Comparison of ENCODE assay signal across 10 cellular contexts in genomic region chr7:45922810-45923209, GRCh38. TPM values are rescaled to one million over a fixed set of nuclear protein-coding genes. Genes with fewer than 3 reads are reported as not detected.
DNase-seq lines count a peak whose midpoint lies in the region; ATAC-seq and TF ChIP-seq lines count a peak whose summit lies in the region.
"Had no signal": no experiment of that assay in that cellular context is flagged by ENCODE, and none has a peak within 500 bp of the region (broad histone marks: within the 10 kb centered on the region; RNA-seq: fewer than 3 reads in every experiment).

No MANE protein-coding gene starts in this region.

- POLR2A ChIA-PET in activated CD8-positive, alpha-beta T cell treated with anti-CD3 and anti-CD28 coated beads, Interleukin-2, amount 10 ng/mL, durations not matched to agents 7 days and 5 days (lab: Charles Lee), result interaction anchor here (0.8 kb wide), 1 partner anchor 12 kb away, joined by 3 read pairs; no protein-coding TSS in a partner anchor

- H3K27me3 ChIP-seq in hepatocyte (peaks cover 26% of the 10 kb centered on the region), subcutaneous abdominal adipose tissue (ENCODE audit: control insufficient read depth in 5 of 5, insufficient read depth in 4 of 5, low read length in 5 of 5) (peaks cover 0 to 18% (median 14%) of the 10 kb centered on the region in 5 donors)

- H3K79me2 ChIP-seq in hepatocyte, result peaks cover 24% of the 10 kb centered on the region

- intact Hi-C loops in activated CD4-positive, alpha-beta T cell treated with anti-CD3 and anti-CD28 coated beads, Interleukin-2, amount 10 ng/mL, durations not matched to agents 24 days and 14 days (cut with micrococcal nuclease), result loop anchor here (10.0 kb wide), 1 partner anchor 1332 kb away; no protein-coding TSS in a partner anchor
- intact Hi-C loops in posterior cingulate gyrus (cut with DNase I), result loop anchor here (2.0 kb wide), 2 partner anchors 430 to 1332 kb away; no protein-coding TSS in a partner anchor

- H3K9me2 ChIP-seq in hepatocyte (replicated peaks; ENCODE audit: insufficient read depth), result no peaks in the 10 kb centered on the region

- no peak overlapping the region for H3K27ac Mint-ChIP-seq in activated CD4-positive, alpha-beta T cell treated with anti-CD3 and anti-CD28 coated beads, Interleukin-2, amount 10 ng/mL, durations not matched to agents 24 days and 14 days
- peak overlapping the region; percentile 51 for H3K27ac Mint-ChIP-seq in activated CD8-positive, alpha-beta T cell treated with anti-CD3 and anti-CD28 coated beads, Interleukin-2, amount 10 ng/mL, durations not matched to agents 7 days and 5 days

- TF ChIP-seq CTCF in hepatocyte (IDR thresholded peaks at IDR 0.05; ENCODE audit: poor library complexity), result no peak

- no peaks in the 10 kb centered on the region for H3K36me3 ChIP-seq in hepatocyte (replicated peaks; ENCODE audit: insufficient read depth, low read depth)
- H3K36me3 ChIP-seq in subcutaneous abdominal adipose tissue (ENCODE audit: control insufficient read depth in 5 of 5, insufficient read depth in 5 of 5, low read length in 5 of 5), result no peaks in the 10 kb centered on the region

- no peaks in the 10 kb centered on the region for H3K9me3 ChIP-seq in hepatocyte (ENCODE audit: low read depth)
- H3K9me3 ChIP-seq in subcutaneous abdominal adipose tissue (ENCODE audit: control insufficient read depth in 5 of 5, low read length in 5 of 5), result peaks cover 0 to 2% (median 0%) of the 10 kb centered on the region in 5 donors

- H3K4me2 ChIP-seq in hepatocyte, result peak overlapping the region; percentile 89

- H3K4me3 ChIP-seq in hepatocyte, result peak overlapping the region; percentile 6
- H3K4me3 ChIP-seq in subcutaneous abdominal adipose tissue (ENCODE audit: low read depth in 1 of 5, low read length in 5 of 5), result peak overlapping the region in 4 of 5 donors; percentile 64 to 75 (median 69)

- H3K9me3 Mint-ChIP-seq in activated CD4-positive, alpha-beta T cell treated with anti-CD3 and anti-CD28 coated beads, Interleukin-2, amount 10 ng/mL, durations not matched to agents 24 days and 14 days, result no peaks in the 10 kb centered on the region
- H3K9me3 Mint-ChIP-seq in activated CD8-positive, alpha-beta T cell treated with anti-CD3 and anti-CD28 coated beads, Interleukin-2, amount 10 ng/mL, durations not matched to agents 7 days and 5 days (ENCODE audit: insufficient read depth), result no peaks in the 10 kb centered on the region

- H4K20me1 ChIP-seq in hepatocyte (ENCODE audit: insufficient read depth, poor library complexity, severe bottlenecking), result peaks cover 11% of the 10 kb centered on the region

- peak overlapping the region; percentile 33 for H3K4me3 Mint-ChIP-seq in activated CD4-positive, alpha-beta T cell treated with anti-CD3 and anti-CD28 coated beads, Interleukin-2, amount 10 ng/mL, durations not matched to agents 24 days and 14 days
- peak overlapping the region; percentile 49 for H3K4me3 Mint-ChIP-seq in activated CD8-positive, alpha-beta T cell treated with anti-CD3 and anti-CD28 coated beads, Interleukin-2, amount 10 ng/mL, durations not matched to agents 7 days and 5 days

- H3K4me1 ChIP-seq in hepatocyte (ENCODE audit: insufficient read depth), result peaks cover 15% of the 10 kb centered on the region
- peaks cover 2 to 58% (median 50%) of the 10 kb centered on the region in 5 donors for H3K4me1 ChIP-seq in subcutaneous abdominal adipose tissue (ENCODE audit: control insufficient read depth in 5 of 5, insufficient read depth in 5 of 5, low read length in 5 of 5)

- ATAC-seq in activated CD8-positive, alpha-beta T cell treated with anti-CD3 and anti-CD28 coated beads, Interleukin-2, amount 10 ng/mL, durations not matched to agents 7 days and 5 days, result peak; percentile 59
- no peak for ATAC-seq in HG03520 (IDR thresholded peaks at IDR 0.05; ENCODE audit: unreplicated experiment)

- H3K27ac ChIP-seq in hepatocyte, result peak overlapping the region; percentile 31
- no peak overlapping the region for H3K27ac ChIP-seq in subcutaneous abdominal adipose tissue (ENCODE audit: low read depth, low read length)
- H3K27ac ChIP-seq: HL-60 had no signal

- DNase-seq in activated CD4-positive, alpha-beta T cell treated with anti-CD3 and anti-CD28 coated beads, Interleukin-2, amount 10 ng/mL, durations not matched to agents 24 days and 14 days, result peak; percentile 72
- DNase-seq in activated CD4-positive, alpha-beta T cell treated with anti-CD3 and anti-CD28 coated beads, Interleukin-2, amount 50 U/mL, for 1 hour, result no peak
- DNase-seq in activated CD8-positive, alpha-beta T cell treated with anti-CD3 and anti-CD28 coated beads, Interleukin-2, amount 10 ng/mL, durations not matched to agents 7 days and 5 days, result peak; percentile 54
- DNase-seq in hepatocyte (ENCODE audit: low spot score) (no peak), NOMO-1 treated with DMSO at 0.1 percent for 48 hours (lab: John Stamatoyannopoulos, UW; ENCODE audit: unreplicated experiment) (no peak), posterior cingulate gyrus (no peak)

- H3K27me3 Mint-ChIP-seq in activated CD4-positive, alpha-beta T cell treated with anti-CD3 and anti-CD28 coated beads, Interleukin-2, amount 10 ng/mL, durations not matched to agents 24 days and 14 days, result peaks cover 59% of the 10 kb centered on the region
- H3K27me3 Mint-ChIP-seq in activated CD8-positive, alpha-beta T cell treated with anti-CD3 and anti-CD28 coated beads, Interleukin-2, amount 10 ng/mL, durations not matched to agents 7 days and 5 days (ENCODE audit: low read depth), result peaks cover 53% of the 10 kb centered on the region

- H3K4me1 Mint-ChIP-seq in activated CD4-positive, alpha-beta T cell treated with anti-CD3 and anti-CD28 coated beads, Interleukin-2, amount 10 ng/mL, durations not matched to agents 24 days and 14 days, result peaks cover 20% of the 10 kb centered on the region
- peaks cover 35% of the 10 kb centered on the region for H3K4me1 Mint-ChIP-seq in activated CD8-positive, alpha-beta T cell treated with anti-CD3 and anti-CD28 coated beads, Interleukin-2, amount 10 ng/mL, durations not matched to agents 7 days and 5 days (ENCODE audit: low read depth)

- CTCF ChIA-PET in activated CD8-positive, alpha-beta T cell treated with anti-CD3 and anti-CD28 coated beads, Interleukin-2, amount 10 ng/mL, durations not matched to agents 7 days and 5 days (lab: Charles Lee), result interaction anchor here (0.7 to 3.1 kb wide), 17 partner anchors 10 to 1170 kb away, joined by 3 to 22 read pairs (median 6); no protein-coding TSS in a partner anchor

- peak overlapping the region in 2 of 5 donors; percentile 10 to 44 for H3K9ac ChIP-seq in subcutaneous abdominal adipose tissue (ENCODE audit: low read length in 5 of 5)

- WGBS in hepatocyte (ENCODE audit: low lambda C conversion rate, missing lambda C conversion rate), result 16% methylated on average over 11 of the region's 11 CpGs

- peak overlapping the region; percentile 20 for H2AFZ ChIP-seq in hepatocyte

- H3K36me3 Mint-ChIP-seq in activated CD4-positive, alpha-beta T cell treated with anti-CD3 and anti-CD28 coated beads, Interleukin-2, amount 10 ng/mL, durations not matched to agents 24 days and 14 days (ENCODE audit: low read depth), result no peaks in the 10 kb centered on the region
- peaks cover 2% of the 10 kb centered on the region for H3K36me3 Mint-ChIP-seq in activated CD8-positive, alpha-beta T cell treated with anti-CD3 and anti-CD28 coated beads, Interleukin-2, amount 10 ng/mL, durations not matched to agents 7 days and 5 days (ENCODE audit: low read depth)

RNA-seq across cellular contexts. Expression of gene IGFBP3, which starts 1.7 kb away (rescaled TPM):
- total RNA-seq in activated CD4-positive, alpha-beta T cell treated with anti-CD3 and anti-CD28 coated beads, Interleukin-2, amount 10 ng/mL, durations not matched to agents 24 days and 14 days, result 0.72 and 1.5 TPM in 2 replicates
- 1 to 10 TPM in 1 of 2 experiments, under 1 TPM in 1; 0.90 to 1.0 TPM for total RNA-seq in activated CD8-positive, alpha-beta T cell treated with anti-CD3 and anti-CD28 coated beads, Interleukin-2, amount 10 ng/mL, durations not matched to agents 7 days and 5 days
- 573 and 632 TPM in 2 replicates for total RNA-seq in hepatocyte
- polyA plus RNA-seq in hepatocyte, result 268 and 355 TPM in 2 replicates

RNA-seq across cellular contexts. Expression of gene IGFBP1, which starts 34.5 kb away (rescaled TPM):
- total RNA-seq in activated CD4-positive, alpha-beta T cell treated with anti-CD3 and anti-CD28 coated beads, Interleukin-2, amount 10 ng/mL, durations not matched to agents 24 days and 14 days, result not detected in 2 replicates
- not detected for total RNA-seq in activated CD8-positive, alpha-beta T cell treated with anti-CD3 and anti-CD28 coated beads, Interleukin-2, amount 10 ng/mL, durations not matched to agents 7 days and 5 days
- total RNA-seq in hepatocyte, result 20.0 and 20.4 TPM in 2 replicates
- 19.6 and 26.3 TPM in 2 replicates for polyA plus RNA-seq in hepatocyte

RNA-seq across cellular contexts. Expression of gene CCDC201, which starts 49.9 kb away (rescaled TPM):
- not detected in 2 replicates for total RNA-seq in activated CD4-positive, alpha-beta T cell treated with anti-CD3 and anti-CD28 coated beads, Interleukin-2, amount 10 ng/mL, durations not matched to agents 24 days and 14 days
- total RNA-seq in activated CD8-positive, alpha-beta T cell treated with anti-CD3 and anti-CD28 coated beads, Interleukin-2, amount 10 ng/mL, durations not matched to agents 7 days and 5 days, result not detected
- total RNA-seq in hepatocyte, result not detected in 2 replicates
- polyA plus RNA-seq in hepatocyte, result not detected in 2 replicates
- total RNA-seq: renal cortical epithelial cell had no signal

Comparison
In these comparisons a context has a peak if more than half of its experiments do, and no peak if none do; other contexts are left out.
1. DNase-seq: peak in activated CD4-positive, alpha-beta T cell treated with anti-CD3 and anti-CD28 coated beads, Interleukin-2, amount 10 ng/mL, durations not matched to agents 24 days and 14 days (single experiment) and activated CD8-positive, alpha-beta T cell treated with anti-CD3 and anti-CD28 coated beads, Interleukin-2, amount 10 ng/mL, durations not matched to agents 7 days and 5 days (single experiment); none in activated CD4-positive, alpha-beta T cell treated with anti-CD3 and anti-CD28 coated beads, Interleukin-2, amount 50 U/mL, for 1 hour (single experiment), hepatocyte (single experiment), NOMO-1 treated with DMSO at 0.1 percent for 48 hours (single experiment) and posterior cingulate gyrus (0 of 10).
2. RNA of gene IGFBP3, which starts 1.7 kb away (total RNA-seq): 573 to 632 TPM in hepatocyte; 0.90 to 1.0 TPM in activated CD8-positive, alpha-beta T cell treated with anti-CD3 and anti-CD28 coated beads, Interleukin-2, amount 10 ng/mL, durations not matched to agents 7 days and 5 days and 0.72 to 1.5 TPM in activated CD4-positive, alpha-beta T cell treated with anti-CD3 and anti-CD28 coated beads, Interleukin-2, amount 10 ng/mL, durations not matched to agents 24 days and 14 days; every median in the first group is over 100 times any median in the second.
3. RNA of gene IGFBP1, which starts 34.5 kb away (total RNA-seq): 20.0 to 20.4 TPM in hepatocyte; not detected in activated CD4-positive, alpha-beta T cell treated with anti-CD3 and anti-CD28 coated beads, Interleukin-2, amount 10 ng/mL, durations not matched to agents 24 days and 14 days and not detected in activated CD8-positive, alpha-beta T cell treated with anti-CD3 and anti-CD28 coated beads, Interleukin-2, amount 10 ng/mL, durations not matched to agents 7 days and 5 days; every median in the first group is over 10 times any median in the second.